Comparison of ENCODE assay signal across 8 cellular contexts in the genomic region with DNA sequence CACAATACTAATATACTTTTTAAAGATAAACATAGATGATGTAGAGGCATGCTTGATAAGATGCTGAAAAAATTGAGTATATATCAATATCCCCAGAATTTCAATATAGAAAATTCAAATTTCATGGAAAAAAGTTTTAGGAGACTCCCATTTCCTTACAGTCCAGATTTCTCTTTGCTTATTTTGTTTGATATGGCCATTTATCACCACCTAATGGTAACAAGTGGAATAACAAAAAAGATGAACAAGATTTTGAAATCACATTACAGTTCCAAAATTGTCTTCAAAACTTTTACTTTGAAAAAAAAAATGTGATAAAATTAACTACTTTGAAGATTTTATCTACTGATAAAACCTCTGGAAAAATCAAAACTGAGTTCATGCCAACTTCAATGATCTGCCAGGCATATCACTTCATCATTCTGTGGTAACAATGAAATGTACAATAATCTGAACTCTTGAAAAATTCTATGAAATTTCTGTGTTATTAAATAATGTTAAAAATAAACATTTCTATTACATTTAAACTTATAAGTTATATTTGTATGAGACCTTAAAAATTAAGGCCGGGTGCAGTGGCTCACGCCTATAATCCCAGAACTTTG. TPM values are rescaled to one million over a fixed set of nuclear protein-coding genes. Genes with fewer than 3 reads are reported as not detected.
DNase-seq lines count a peak whose midpoint lies in the region; ATAC-seq, FAIRE-seq and TF ChIP-seq lines count a peak whose summit lies in the region.

No MANE protein-coding gene starts in this region.

- no peaks in the 10 kb centered on the region for H3K27me3 Mint-ChIP-seq in mesothelial cell of epicardium (ENCODE audit: low read depth)
- H3K27me3 Mint-ChIP-seq in activated CD4-positive, alpha-beta T cell treated with anti-CD3 and anti-CD28 coated beads, Interleukin-2, amount 10 ng/mL, durations not matched to agents 7 days and 5 days: no peaks in the 10 kb centered on the region
- H3K27me3 Mint-ChIP-seq in stimulated activated memory B cell treated with anti-CD40 and anti-IgM and Interleukin-4, amounts not matched to agents 10 μg/mL and 1 μg/mL and 100 μg/mL, for 72 hours: no peaks in the 10 kb centered on the region

- no peaks in the 10 kb centered on the region for H3K36me3 Mint-ChIP-seq in mesothelial cell of epicardium
- no peaks in the 10 kb centered on the region for H3K36me3 Mint-ChIP-seq in activated CD4-positive, alpha-beta T cell treated with anti-CD3 and anti-CD28 coated beads, Interleukin-2, amount 10 ng/mL, durations not matched to agents 7 days and 5 days (ENCODE audit: low read depth)
- H3K36me3 Mint-ChIP-seq in stimulated activated memory B cell treated with anti-CD40 and anti-IgM and Interleukin-4, amounts not matched to agents 10 μg/mL and 1 μg/mL and 100 μg/mL, for 72 hours: peaks cover 19% of the 10 kb centered on the region

- FAIRE-seq in colon (lab: Jason Lieb, UNC): peak; percentile 18

- H3K4me3 Mint-ChIP-seq in mesothelial cell of epicardium: no peak overlapping the region
- H3K4me3 Mint-ChIP-seq in activated CD4-positive, alpha-beta T cell treated with anti-CD3 and anti-CD28 coated beads, Interleukin-2, amount 10 ng/mL, durations not matched to agents 7 days and 5 days: no peak overlapping the region
- H3K4me3 Mint-ChIP-seq in stimulated activated memory B cell treated with anti-CD40 and anti-IgM and Interleukin-4, amounts not matched to agents 10 μg/mL and 1 μg/mL and 100 μg/mL, for 72 hours: no peak overlapping the region

- POLR2A ChIA-PET in activated CD4-positive, alpha-beta T cell treated with anti-CD3 and anti-CD28 coated beads, Interleukin-2, amount 10 ng/mL, durations not matched to agents 7 days and 5 days (lab: Charles Lee): no interaction called here

- H3K4me1 Mint-ChIP-seq in mesothelial cell of epicardium: peaks cover 7% of the 10 kb centered on the region
- no peaks in the 10 kb centered on the region for H3K4me1 Mint-ChIP-seq in activated CD4-positive, alpha-beta T cell treated with anti-CD3 and anti-CD28 coated beads, Interleukin-2, amount 10 ng/mL, durations not matched to agents 7 days and 5 days
- H3K4me1 Mint-ChIP-seq in stimulated activated memory B cell treated with anti-CD40 and anti-IgM and Interleukin-4, amounts not matched to agents 10 μg/mL and 1 μg/mL and 100 μg/mL, for 72 hours: peaks cover 5% of the 10 kb centered on the region

- CTCF ChIA-PET in activated CD4-positive, alpha-beta T cell treated with anti-CD3 and anti-CD28 coated beads, Interleukin-2, amount 10 ng/mL, durations not matched to agents 7 days and 5 days (lab: Charles Lee): no interaction called here

- no peak overlapping the region for H3K27ac Mint-ChIP-seq in mesothelial cell of epicardium
- no peak overlapping the region for H3K27ac Mint-ChIP-seq in activated CD4-positive, alpha-beta T cell treated with anti-CD3 and anti-CD28 coated beads, Interleukin-2, amount 10 ng/mL, durations not matched to agents 7 days and 5 days
- H3K27ac Mint-ChIP-seq in stimulated activated memory B cell treated with anti-CD40 and anti-IgM and Interleukin-4, amounts not matched to agents 10 μg/mL and 1 μg/mL and 100 μg/mL, for 72 hours: no peak overlapping the region

- DNase-seq in NCI-H1092 treated with DMSO at 0.1 percent for 48 hours (lab: John Stamatoyannopoulos, UW) (peak; percentile 26), NCI-H1092 (lab: John Stamatoyannopoulos, UW) (no peak), NCI-H2227 (lab: John Stamatoyannopoulos, UW; ENCODE audit: unreplicated experiment) (peak; percentile 20), mesothelial cell of epicardium (ENCODE audit: low spot score in 2 of 2, unreplicated experiment in 2 of 2) (no peak), UCSD-AML1 (lab: John Stamatoyannopoulos, UW; ENCODE audit: unreplicated experiment) (no peak)
- DNase-seq in activated CD4-positive, alpha-beta T cell treated with anti-CD3 and anti-CD28 coated beads, Interleukin-2, amount 10 ng/mL, durations not matched to agents 7 days and 5 days: no peak

- H3K9me3 Mint-ChIP-seq in mesothelial cell of epicardium: no peaks in the 10 kb centered on the region
- no peaks in the 10 kb centered on the region for H3K9me3 Mint-ChIP-seq in activated CD4-positive, alpha-beta T cell treated with anti-CD3 and anti-CD28 coated beads, Interleukin-2, amount 10 ng/mL, durations not matched to agents 7 days and 5 days
- H3K9me3 Mint-ChIP-seq in stimulated activated memory B cell treated with anti-CD40 and anti-IgM and Interleukin-4, amounts not matched to agents 10 μg/mL and 1 μg/mL and 100 μg/mL, for 72 hours: no peaks in the 10 kb centered on the region

- peak; percentile 84 for TF ChIP-seq CTCF in mesothelial cell of epicardium (IDR thresholded peaks at IDR 0.05; ENCODE audit: unreplicated experiment)

- no peak for ATAC-seq in stimulated activated memory B cell treated with anti-CD40 and anti-IgM and Interleukin-4, amounts not matched to agents 10 μg/mL and 1 μg/mL and 100 μg/mL, for 72 hours

RNA-seq across cellular contexts. Expression of gene MIPEP, which starts 17.5 kb away (rescaled TPM):
- 11.3 to 13.1 TPM (median 11.7 TPM) in 3 replicates for total RNA-seq in mesothelial cell of epicardium
- 1 to 10 TPM; 8.2 to 10.0 TPM for total RNA-seq in activated CD4-positive, alpha-beta T cell treated with anti-CD3 and anti-CD28 coated beads, Interleukin-2, amount 10 ng/mL, durations not matched to agents 7 days and 5 days

RNA-seq across cellular contexts. Expression of gene C1QTNF9B, which starts 25.6 kb away (rescaled TPM):
- not detected in 3 replicates for total RNA-seq in mesothelial cell of epicardium
- total RNA-seq in activated CD4-positive, alpha-beta T cell treated with anti-CD3 and anti-CD28 coated beads, Interleukin-2, amount 10 ng/mL, durations not matched to agents 7 days and 5 days: not detected

Comparison
In these comparisons a context has a peak if more than half of its experiments do, and no peak if none do; other contexts are left out.
1. DNase-seq: peak in NCI-H1092 treated with DMSO at 0.1 percent for 48 hours (single experiment) and NCI-H2227 (single experiment); none in NCI-H1092 (single experiment), mesothelial cell of epicardium (0 of 2), activated CD4-positive, alpha-beta T cell treated with anti-CD3 and anti-CD28 coated beads, Interleukin-2, amount 10 ng/mL, durations not matched to agents 7 days and 5 days (single experiment) and UCSD-AML1 (single experiment).